ENCODE assay signal across 21 cellular contexts in the genomic region with DNA sequence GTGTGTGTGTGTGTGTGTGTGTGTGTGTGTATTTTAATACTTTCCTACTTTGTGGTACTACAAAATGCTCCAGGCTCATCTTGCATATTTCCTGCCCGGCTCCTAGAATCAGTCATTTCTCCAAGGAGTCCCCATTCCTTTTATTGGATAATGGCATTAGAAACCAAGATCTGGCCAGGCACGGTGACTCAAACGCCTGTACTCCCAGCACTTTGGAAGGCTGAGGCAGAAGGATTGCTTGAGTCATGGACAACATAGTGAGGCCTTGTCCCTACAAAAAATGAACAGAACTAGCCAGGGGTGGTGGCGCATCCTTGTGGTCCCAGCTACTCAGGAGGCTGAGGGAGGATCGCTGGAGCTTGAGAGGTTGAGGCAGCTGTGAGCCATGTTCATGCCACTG. TPM values are rescaled to one million over a fixed set of nuclear protein-coding genes. Genes with fewer than 3 reads are reported as not detected.
A peak's percentile ranks its signal among the peaks of the same experiment; 100 is the strongest.
DNase-seq lines count a peak whose midpoint lies in the region; TF ChIP-seq lines count a peak whose summit lies in the region.
"Had no signal": no experiment of that assay in that cellular context is flagged by ENCODE, and none has a peak within 500 bp of the region (broad histone marks: within the 10 kb centered on the region; RNA-seq: fewer than 3 reads in every experiment).

No MANE protein-coding gene starts in this region.

- H3K4me1 ChIP-seq in A673 (ENCODE audit: insufficient read depth, low read length, poor library complexity, severe bottlenecking) = peaks cover 3% of the 10 kb centered on the region
- H3K4me1 ChIP-seq: testis, vagina had no signal

- H3K27ac ChIP-seq in A673 (ENCODE audit: low read depth, low read length, poor library complexity, severe bottlenecking) = peak overlapping the region; percentile 10
- H3K27ac ChIP-seq: adrenal gland, C4-2B, heart right ventricle, testis, vagina had no signal

- TF ChIP-seq CTCF in A673 (conservative IDR thresholded peaks at IDR 0.05; ENCODE audit: low read depth, low read length) = no peak

- POLR2A ChIA-PET in A673 (lab: Charles Lee; ENCODE audit: low non-redundant PET) = no interaction called here

- peaks cover 5% of the 10 kb centered on the region for H3K9me3 ChIP-seq in A673 (ENCODE audit: low read depth, low read length, poor library complexity, severe bottlenecking)
- H3K9me3 ChIP-seq: adrenal gland, heart right ventricle, testis, vagina had no signal

- no peaks in the 10 kb centered on the region for H3K36me3 ChIP-seq in A673 (ENCODE audit: insufficient read depth, low read length, poor library complexity, severe bottlenecking)
- H3K36me3 ChIP-seq: adrenal gland, heart right ventricle, vagina had no signal

- DNase-seq in A673 (ENCODE audit: low spot score) = no peak
- DNase-seq in Daoy (ENCODE audit: low read depth) = peak; percentile 11
- DNase-seq in RPMI7951 (ENCODE audit: low read depth) = peak; percentile 49
- DNase-seq in islet precursor cell = peak; percentile 64
- DNase-seq in UCSD-AML1 (lab: John Stamatoyannopoulos, UW; ENCODE audit: unreplicated experiment) = no peak
- no peak for DNase-seq in NCI-H69 (lab: John Stamatoyannopoulos, UW)
- no peak for DNase-seq in LoVo (ENCODE audit: low spot score)
- DNase-seq in activated T-cell treated with anti-CD3 and anti-CD28 coated beads for 4 hours = no peak
- DNase-seq: activated CD8-positive, alpha-beta T cell treated with anti-CD3 and anti-CD28 coated beads for 36 hours; activated gamma-delta T cell; adrenal gland; DMS153; foreskin fibroblast; H7; heart right ventricle; left cardiac atrium; mesenchymal stem cell; NCI-H2081; testis had no signal

- no peak overlapping the region for H3K4me3 ChIP-seq in A673 (ENCODE audit: low read depth, low read length, poor library complexity, severe bottlenecking)
- H3K4me3 ChIP-seq: adrenal gland, heart right ventricle, testis, vagina had no signal

- H3K27me3 ChIP-seq in A673 (replicated peaks; ENCODE audit: insufficient read depth, low read depth, low read length, poor library complexity) = no peaks in the 10 kb centered on the region
- H3K27me3 ChIP-seq: adrenal gland, heart right ventricle, testis, vagina had no signal

- intact Hi-C loops in A673 (cut with micrococcal nuclease; ENCODE audit: unreplicated experiment) = no loop called here

- CTCF ChIA-PET in A673 (lab: Charles Lee) = no interaction called here

- BruUV-seq in A673 (replicated peaks; lab: Mats Ljungman, UMichigan) = no TSS peak

RNA-seq across cellular contexts. Expression of gene EPB41, which starts 20.3 kb away (rescaled TPM):
- total RNA-seq in A673 (2021) = 337 TPM in 2 replicates
- total RNA-seq in Daoy (2014; rRNA removed; shearing (Covaris generic)) = 34.5 and 36.5 TPM in 2 replicates
- total RNA-seq in RPMI7951 (2014; rRNA removed; shearing (Covaris generic)) = 12.1 and 12.8 TPM in 2 replicates

Comparison
In these comparisons a context has a peak if more than half of its experiments do, and no peak if none do; other contexts are left out.
1. DNase-seq: peak in Daoy (single experiment), RPMI7951 (single experiment) and islet precursor cell (single experiment); none in A673 (single experiment), UCSD-AML1 (single experiment), NCI-H69 (single experiment), LoVo (single experiment) and activated T-cell treated with anti-CD3 and anti-CD28 coated beads for 4 hours (single experiment).